Comparison of ENCODE assay signal across 8 cellular contexts in the genomic region with DNA sequence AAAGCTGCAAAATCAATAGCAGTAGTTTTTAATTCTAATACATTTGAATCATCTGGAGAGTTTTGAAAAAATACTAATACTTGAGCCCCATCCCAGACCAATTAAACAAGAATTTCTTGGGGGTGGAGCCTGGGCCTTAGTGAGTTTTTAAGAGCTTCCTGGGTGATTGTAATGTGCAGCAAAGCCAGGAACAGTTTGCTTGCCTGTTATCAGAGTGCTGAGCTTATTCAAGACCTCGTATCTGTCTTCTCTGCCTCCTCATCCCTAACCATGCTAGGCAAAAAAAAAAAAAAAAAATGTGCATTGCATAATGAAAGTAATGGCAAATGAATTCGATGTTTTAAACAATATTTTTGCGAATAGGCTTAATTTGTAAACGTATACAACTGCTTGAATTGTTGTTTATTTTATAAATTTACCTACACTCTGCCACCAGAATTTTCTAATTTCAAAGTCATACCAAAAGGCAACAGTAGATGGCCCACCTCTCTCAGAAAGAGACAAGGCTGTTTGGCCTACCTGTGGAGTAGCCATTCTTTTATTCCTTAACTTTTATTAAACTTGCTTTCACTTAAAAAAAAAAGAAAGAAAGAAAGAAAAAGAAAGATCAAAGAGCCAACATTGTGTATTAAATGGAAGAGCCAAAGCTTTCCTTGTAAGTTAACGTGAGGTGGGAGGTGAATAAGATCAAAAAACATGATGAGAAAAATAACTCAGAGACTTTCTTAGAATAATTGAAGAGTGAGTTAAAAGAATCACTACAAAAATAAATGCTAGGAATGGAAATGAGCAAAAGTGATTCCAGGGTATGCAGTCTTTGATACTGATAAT. TPM values are rescaled to one million over a fixed set of nuclear protein-coding genes. Genes with fewer than 3 reads are reported as not detected.
DNase-seq lines count a peak whose midpoint lies in the region; TF ChIP-seq lines count a peak whose summit lies in the region.

No MANE protein-coding gene starts in this region.

- H2BK15ac ChIP-seq in mesenchymal stem cell (ENCODE audit: low read depth, poor library complexity, severe bottlenecking), result no peak overlapping the region

- H3K36me3 ChIP-seq in GM06990 (ENCODE audit: control insufficient read depth, insufficient read depth, low read length), result no peaks in the 10 kb centered on the region
- H3K36me3 ChIP-seq in adrenal gland (replicated peaks in 1 of 2), result no peaks in the 10 kb centered on the region
- no peaks in the 10 kb centered on the region for H3K36me3 ChIP-seq in mesenchymal stem cell (ENCODE audit: control insufficient read depth in 1 of 2, insufficient read depth in 2 of 2, low read depth in 1 of 2, low read length in 2 of 2)
- no peaks in the 10 kb centered on the region for H3K36me3 ChIP-seq in ascending aorta

- peak; percentile 63 for TF ChIP-seq CTCF in GM06990 (IDR thresholded peaks at IDR 0.05; ENCODE audit: insufficient read depth, low read length, poor library complexity, severe bottlenecking)
- TF ChIP-seq CTCF in adrenal gland (IDR thresholded peaks at IDR 0.05), result peak; percentile 33 to 75 (median 60)
- no peak for TF ChIP-seq CTCF in lower leg skin (IDR thresholded peaks at IDR 0.05)
- no peak for TF ChIP-seq CTCF in ascending aorta (IDR thresholded peaks at IDR 0.05)

- H3K27me3 ChIP-seq in GM06990 (replicated peaks; ENCODE audit: control insufficient read depth, insufficient read depth, low read length) (no peaks in the 10 kb centered on the region), adrenal gland (no peaks in the 10 kb centered on the region), mesenchymal stem cell (ENCODE audit: control insufficient read depth in 1 of 2, insufficient read depth in 1 of 2, low read length in 2 of 2) (peaks cover 0 to 7% of the 10 kb centered on the region in 2 experiments), ascending aorta (no peaks in the 10 kb centered on the region)

- 38 to 43% (median 41%) methylated on average over 5 of the region's 5 CpGs for WGBS in adrenal gland, 4 donors
- 94% methylated on average over 1 of the region's 5 CpGs for WGBS in mesenchymal stem cell
- 43% methylated on average over 5 of the region's 5 CpGs for WGBS in lower leg skin, 2 donors

- intact Hi-C loops in adrenal gland (cut with DNase I), result loop anchor here in 1 of 2 donors (10.0 kb wide), 1 partner anchor 280 kb away; no protein-coding TSS in a partner anchor
- intact Hi-C loops in lower leg skin (cut with DNase I; ENCODE audit: low total_unique reads), result no loop called here
- intact Hi-C loops in ascending aorta (cut with DNase I), result no loop called here

- H3K4me1 ChIP-seq in adrenal gland (replicated peaks in 1 of 2), result no peaks in the 10 kb centered on the region
- H3K4me1 ChIP-seq in mesenchymal stem cell (ENCODE audit: control insufficient read depth, insufficient read depth, low read depth, low read length), result peaks cover 2% of the 10 kb centered on the region
- no peaks in the 10 kb centered on the region for H3K4me1 ChIP-seq in ascending aorta

- no peak overlapping the region for H2BK120ac ChIP-seq in mesenchymal stem cell (ENCODE audit: low read depth, low read length)

- H2AFZ ChIP-seq in mesenchymal stem cell (ENCODE audit: low read depth, low read length), result no peak overlapping the region

- DNase-seq in AG08395 (ENCODE audit: low spot score), result peak; percentile 17
- no peak for DNase-seq in GM06990 (ENCODE audit: extremely low read depth, insufficient read length)
- DNase-seq in NCI-H1105 treated with DMSO at 0.1 percent for 48 hours (lab: John Stamatoyannopoulos, UW), result peak; percentile 48
- DNase-seq in adrenal gland, result peak in 2 of 7 donors; percentile 6 to 11
- peak; percentile 28 for DNase-seq in mesenchymal stem cell
- no peak for DNase-seq in lower leg skin (ENCODE audit: low spot score in 2 of 2)
- DNase-seq in SKM-1 treated with dmso at 0.1 percent for 144 hours (lab: John Stamatoyannopoulos, UW; ENCODE audit: unreplicated experiment), result no peak
- no peak for DNase-seq in ascending aorta (ENCODE audit: low spot score in 2 of 2)

- H3K23ac ChIP-seq in mesenchymal stem cell (ENCODE audit: low read length in 2 of 2), result no peak overlapping the region

- H3K79me1 ChIP-seq in mesenchymal stem cell (replicated peaks; ENCODE audit: low read length, poor library complexity, severe bottlenecking), result no peaks in the 10 kb centered on the region

- no peak overlapping the region for H3K18ac ChIP-seq in mesenchymal stem cell (ENCODE audit: low read depth in 1 of 2, low read length in 2 of 2)

- H3K9me3 ChIP-seq in adrenal gland (replicated peaks in 1 of 3), result no peaks in the 10 kb centered on the region
- no peaks in the 10 kb centered on the region for H3K9me3 ChIP-seq in mesenchymal stem cell (ENCODE audit: control insufficient read depth, low read length)
- no peaks in the 10 kb centered on the region for H3K9me3 ChIP-seq in ascending aorta

- no peak overlapping the region for H4K91ac ChIP-seq in mesenchymal stem cell (ENCODE audit: low read length)

- H3K4ac ChIP-seq in mesenchymal stem cell (ENCODE audit: low read depth in 1 of 2, low read length in 2 of 2), result no peak overlapping the region

- no peak overlapping the region for H4K8ac ChIP-seq in mesenchymal stem cell (ENCODE audit: low read length)

- H3K27ac ChIP-seq in adrenal gland, result no peak overlapping the region
- no peak overlapping the region for H3K27ac ChIP-seq in mesenchymal stem cell (ENCODE audit: low read length, poor library complexity, severe bottlenecking)
- H3K27ac ChIP-seq in ascending aorta, result no peak overlapping the region

- TF ChIP-seq POLR2A in adrenal gland (IDR thresholded peaks at IDR 0.05) (no peak), lower leg skin (IDR thresholded peaks at IDR 0.05) (no peak)

- no peak overlapping the region for H3K4me2 ChIP-seq in mesenchymal stem cell (ENCODE audit: low read length, poor library complexity, severe bottlenecking)

- H3K4me3 ChIP-seq in GM06990 (replicated peaks; ENCODE audit: low read depth, low read length) (no peak overlapping the region), adrenal gland (no peak overlapping the region), mesenchymal stem cell (ENCODE audit: insufficient read depth in 1 of 2, low read depth in 1 of 2, low read length in 2 of 2) (no peak overlapping the region), lower leg skin (ENCODE audit: low read depth, poor library complexity, severe bottlenecking) (no peak overlapping the region), ascending aorta (no peak overlapping the region)

- no peak overlapping the region for H3K14ac ChIP-seq in mesenchymal stem cell (ENCODE audit: low read length in 2 of 2)

- H2AK5ac ChIP-seq in mesenchymal stem cell (ENCODE audit: low read length, severe bottlenecking), result no peak overlapping the region

- H2BK12ac ChIP-seq in mesenchymal stem cell (ENCODE audit: low read length in 2 of 2), result no peak overlapping the region

- no peak overlapping the region for H2BK5ac ChIP-seq in mesenchymal stem cell (ENCODE audit: low read depth, low read length, poor library complexity, severe bottlenecking)

- H3K9ac ChIP-seq in mesenchymal stem cell (ENCODE audit: low read length), result peak overlapping the region; percentile 31

RNA-seq across cellular contexts. Expression of gene MYB, which starts 36.2 kb away (rescaled TPM):
- total RNA-seq in adrenal gland (10 to 100 TPM in 1 of 8 donors, 1 to 10 TPM in 2, under 1 TPM in 5; 0.14 to 11.8 (median 0.53) TPM), lower leg skin (1 to 10 TPM; 7.4 to 8.6 (median 7.5) TPM), ascending aorta (not detected)
- 1 to 10 TPM in 1 of 3 donors, under 1 TPM in 2; 0.72 to 1.3 (median 0.75) TPM for polyA plus RNA-seq in adrenal gland
- 1.1 TPM for polyA plus RNA-seq in mesenchymal stem cell (2013, experiment 1 of 2)
- polyA plus RNA-seq in mesenchymal stem cell (2013, experiment 2 of 2), result 0.88 TPM

Comparison
In these comparisons a context has a peak if more than half of its experiments do, and no peak if none do; other contexts are left out.
1. DNase-seq: peak in AG08395 (single experiment), NCI-H1105 treated with DMSO at 0.1 percent for 48 hours (single experiment) and mesenchymal stem cell (single experiment); none in GM06990 (single experiment), lower leg skin (0 of 2), SKM-1 treated with dmso at 0.1 percent for 144 hours (single experiment) and ascending aorta (0 of 2).
2. CTCF ChIP-seq: peak in GM06990 (single experiment) and adrenal gland (6 of 6); none in lower leg skin (0 of 3) and ascending aorta (0 of 3).